Comparison of ENCODE assay signal across 12 cellular contexts in genomic region chr7:128217030-128217805, GRCh38. TPM values are rescaled to one million over a fixed set of nuclear protein-coding genes. Genes with fewer than 3 reads are reported as not detected.
DNase-seq lines count a peak whose midpoint lies in the region; ATAC-seq, FAIRE-seq and TF ChIP-seq lines count a peak whose summit lies in the region.
"Had no signal": no experiment of that assay in that cellular context is flagged by ENCODE, and none has a peak within 500 bp of the region (broad histone marks: within the 10 kb centered on the region; RNA-seq: fewer than 3 reads in every experiment).

No MANE protein-coding gene starts in this region.

- no peaks in the 10 kb centered on the region for H3K27me3 ChIP-seq in small intestine (ENCODE audit: control insufficient read depth in 2 of 2, insufficient read depth in 2 of 2, low read length in 2 of 2)

- H3K4me1 ChIP-seq in mucosa of descending colon (ENCODE audit: low read depth) (no peaks in the 10 kb centered on the region), small intestine (ENCODE audit: control insufficient read depth in 2 of 2, insufficient read depth in 1 of 2, low read depth in 1 of 2, low read length in 1 of 2) (no peaks in the 10 kb centered on the region)
- H3K4me1 ChIP-seq: HAP-1, prostate gland had no signal

- H3K9me3 ChIP-seq in mucosa of descending colon = no peaks in the 10 kb centered on the region
- no peaks in the 10 kb centered on the region for H3K9me3 ChIP-seq in small intestine (ENCODE audit: control insufficient read depth, low read depth)
- H3K9me3 ChIP-seq: HAP-1, prostate gland had no signal

- TF ChIP-seq CTCF in epithelial cell of esophagus (IDR thresholded peaks at IDR 0.05; ENCODE audit: insufficient read depth, low read depth, low read length, missing control alignments) = no peak
- TF ChIP-seq CTCF in mucosa of descending colon (IDR thresholded peaks at IDR 0.05) = no peak

- H3K36me3 ChIP-seq in mucosa of descending colon (ENCODE audit: low read depth) = no peaks in the 10 kb centered on the region
- no peaks in the 10 kb centered on the region for H3K36me3 ChIP-seq in small intestine (ENCODE audit: control insufficient read depth in 2 of 2, insufficient read depth in 2 of 2, low read length in 2 of 2)
- H3K36me3 ChIP-seq: HAP-1, prostate gland had no signal

- no peak for FAIRE-seq in small intestine (lab: Jason Lieb, UNC)

- H3K4me3 ChIP-seq in epithelial cell of esophagus (ENCODE audit: low read length) (no peak overlapping the region), mucosa of descending colon (no peak overlapping the region), small intestine (ENCODE audit: low read depth in 1 of 2, low read length in 2 of 2) (no peak overlapping the region)
- H3K4me3 ChIP-seq: HAP-1, prostate gland had no signal

- peak; percentile 30 for ATAC-seq in mucosa of descending colon

- 86 to 92% (median 89%) methylated on average over 12 of the region's 12 CpGs for WGBS in small intestine, 3 donors

- no peak overlapping the region for H3K27ac ChIP-seq in small intestine (ENCODE audit: low read depth in 1 of 2, low read length in 1 of 2)
- H3K27ac ChIP-seq: prostate gland had no signal

- DNase-seq in EH (ENCODE audit: low read depth) (peak; percentile 89), NOMO-1 treated with DMSO at 0.1 percent for 48 hours (lab: John Stamatoyannopoulos, UW; ENCODE audit: unreplicated experiment) (peak; percentile 77), epithelial cell of esophagus (ENCODE audit: low read depth) (peak; percentile 91), mucosa of descending colon (peak in 1 of 3 donors; percentile 69), NCI-H2029 (lab: John Stamatoyannopoulos, UW) (no peak), small intestine (no peak)
- DNase-seq in effector CD8-positive, alpha-beta T cell (lab: John Stamatoyannopoulos, UW) = no peak
- no peak for DNase-seq in activated naive CD4-positive, alpha-beta T cell treated with anti-CD3 and anti-CD28 coated beads, Interleukin-2, amount 50 U/mL, for 16 hours
- DNase-seq: NCI-H345, T-helper 2 cell had no signal

- intact Hi-C loops in mucosa of descending colon (cut with DNase I, micrococcal nuclease) = no loop called here

RNA-seq across cellular contexts. Expression of gene LEP, which starts 23.9 kb away (rescaled TPM):
- under 1 TPM in 2 of 3 donors, not detected in 1; 0.09 to 0.22 TPM for total RNA-seq in mucosa of descending colon
- polyA plus RNA-seq in small intestine = under 1 TPM in 1 of 3 donors, not detected in 2; 0.25 TPM
- total RNA-seq: prostate gland had no signal

Comparison
In these comparisons a context has a peak if more than half of its experiments do, and no peak if none do; other contexts are left out.
1. DNase-seq: peak in EH (single experiment), NOMO-1 treated with DMSO at 0.1 percent for 48 hours (single experiment) and epithelial cell of esophagus (single experiment); none in effector CD8-positive, alpha-beta T cell (single experiment), activated naive CD4-positive, alpha-beta T cell treated with anti-CD3 and anti-CD28 coated beads, Interleukin-2, amount 50 U/mL, for 16 hours (single experiment), NCI-H2029 (single experiment) and small intestine (single experiment).